In genomic region chr1:45922374-45922773, GRCh38 we compare ENCODE assay signal across 22 cellular contexts.
DNase-seq lines count a peak whose midpoint lies in the region; ATAC-seq and TF ChIP-seq lines count a peak whose summit lies in the region.
"Had no signal": no experiment of that assay in that cellular context is flagged by ENCODE, and none has a peak within 500 bp of the region (broad histone marks: within the 10 kb centered on the region; RNA-seq: fewer than 3 reads in every experiment).

No MANE protein-coding gene starts in this region.

- H3K4me3 ChIP-seq in H7 (ENCODE audit: insufficient read depth, low read depth, low read length): no peak overlapping the region
- peak overlapping the region; percentile 37 for H3K4me3 ChIP-seq in psoas muscle

- peak; percentile 94 for ATAC-seq in Right ventricle myocardium inferior
- ATAC-seq in left ventricle myocardium superior: peak; percentile 93
- ATAC-seq in psoas muscle: peak; percentile 49 to 60 (median 59)
- no peak for ATAC-seq in GM21825 (IDR thresholded peaks at IDR 0.05; ENCODE audit: unreplicated experiment)
- ATAC-seq: SK-N-SH treated with all-trans-retinoic acid at 6 μM for 48 hours had no signal

- no peaks in the 10 kb centered on the region for H3K36me3 ChIP-seq in H7 (replicated peaks; ENCODE audit: control insufficient read depth, insufficient read depth, low read length)
- H3K36me3 ChIP-seq in psoas muscle (ENCODE audit: insufficient read depth in 1 of 2, low read depth in 1 of 2): peaks cover 6 to 70% of the 10 kb centered on the region in 2 donors
- H3K36me3 ChIP-seq: BE2C had no signal

- no peak for TF ChIP-seq CTCF in psoas muscle (IDR thresholded peaks at IDR 0.05)
- no peak for TF ChIP-seq CTCF in GM20000 (IDR thresholded peaks at IDR 0.05; ENCODE audit: extremely low read depth, missing control alignments)

- H3K9me3 ChIP-seq in psoas muscle: no peaks in the 10 kb centered on the region
- H3K9me3 ChIP-seq: BE2C had no signal

- H3K27ac ChIP-seq in psoas muscle: peak overlapping the region; percentile 42
- H3K27ac ChIP-seq: KMS-11 had no signal

- 44 to 72% (median 57%) methylated on average over 5 to 10 of the region's 10 CpGs for WGBS in psoas muscle, 3 donors

- peaks cover 84% of the 10 kb centered on the region for H3K4me1 ChIP-seq in psoas muscle
- H3K4me1 ChIP-seq: BE2C had no signal

- peak; percentile 14 for DNase-seq in H7
- DNase-seq in Right ventricle myocardium inferior (ENCODE audit: missing footprints): peak; percentile 83
- peak; percentile 88 for DNase-seq in left ventricle myocardium superior
- peak in 1 of 2 donors; percentile 71 for DNase-seq in psoas muscle
- no peak for DNase-seq in NCI-H1105 treated with DMSO at 0.1 percent for 48 hours (lab: John Stamatoyannopoulos, UW)
- DNase-seq in NCI-H1105 (lab: John Stamatoyannopoulos, UW): no peak
- no peak for DNase-seq in GM20000 (ENCODE audit: low spot score)
- DNase-seq: BE2C, EL, GF-D8, H9, MV-4-11, NCI-H1417, NCI-H1694 treated with DMSO at 0.1 percent for 48 hours, NCI-H2081 treated with DMSO at 0.1 percent for 48 hours, NCI-H446, NCI-H526 treated with DMSO at 0.1 percent for 48 hours, OCI-M1, SHP77 had no signal

- intact Hi-C loops in Right ventricle myocardium inferior (cut with DNase I) (no loop called here), left ventricle myocardium superior (cut with micrococcal nuclease) (no loop called here), psoas muscle (cut with DNase I) (loop anchor here in 1 of 2 donors (5.0 kb wide), 1 partner anchor 35 kb away; no protein-coding TSS in a partner anchor)

- H3K27me3 ChIP-seq in H7 (ENCODE audit: control insufficient read depth, insufficient read depth, low read length) (no peaks in the 10 kb centered on the region), psoas muscle (ENCODE audit: insufficient read depth in 3 of 3, low read length in 2 of 3) (no peaks in the 10 kb centered on the region)
- H3K27me3 ChIP-seq: BE2C had no signal

Comparison
In these comparisons a context has a peak if more than half of its experiments do, and no peak if none do; other contexts are left out.
1. DNase-seq: peak in H7 (single experiment), Right ventricle myocardium inferior (single experiment) and left ventricle myocardium superior (single experiment); none in NCI-H1105 treated with DMSO at 0.1 percent for 48 hours (single experiment), NCI-H1105 (single experiment) and GM20000 (single experiment).